Comparison of ENCODE assay signal across 13 cellular contexts in genomic region chr11:18319914-18320313, GRCh38. TPM values are rescaled to one million over a fixed set of nuclear protein-coding genes. Genes with fewer than 3 reads are reported as not detected.
DNase-seq lines count a peak whose midpoint lies in the region; ATAC-seq and TF ChIP-seq lines count a peak whose summit lies in the region.
"Had no signal": no experiment of that assay in that cellular context is flagged by ENCODE, and none has a peak within 500 bp of the region (broad histone marks: within the 10 kb centered on the region; RNA-seq: fewer than 3 reads in every experiment).

No MANE protein-coding gene starts in this region.

- H4K20me1 ChIP-seq in KMS-11 (ENCODE audit: insufficient read depth), result no peaks in the 10 kb centered on the region
- no peaks in the 10 kb centered on the region for H4K20me1 ChIP-seq in neural cell (ENCODE audit: insufficient read depth)

- H3K27ac Mint-ChIP-seq in CD8-positive, alpha-beta T cell, result peak overlapping the region; percentile 5
- peak overlapping the region; percentile 100 for H3K27ac Mint-ChIP-seq in MCF 10A (ENCODE audit: low read depth, unreplicated experiment)

- POLR2A ChIA-PET in CD8-positive, alpha-beta T cell (lab: Charles Lee), result interaction anchor here (0.6 to 3.5 kb wide), 4 partner anchors 20 to 207 kb away, joined by 3 to 57 read pairs (median 6); partner anchors contain the start of genes LDHA and TSG101
- POLR2A ChIA-PET in MCF 10A (lab: Yijun Ruan, JAX), result interaction anchor here (0.6 to 4.8 kb wide), 19 partner anchors 10 to 1731 kb away, joined by 3 to 239 read pairs (median 4); partner anchors contain the start of genes LDHA, SAA1, SPTY2D1 and TSG101

- H3F3A ChIP-seq in neural cell (ENCODE audit: insufficient read depth, low read length, poor library complexity, severe bottlenecking), result no peaks in the 10 kb centered on the region

- peaks cover 66% of the 10 kb centered on the region for H3K4me1 Mint-ChIP-seq in CD8-positive, alpha-beta T cell (ENCODE audit: low read depth)
- peaks cover 58% of the 10 kb centered on the region for H3K4me1 Mint-ChIP-seq in MCF 10A (ENCODE audit: insufficient read depth, unreplicated experiment)

- CTCF ChIA-PET in CD8-positive, alpha-beta T cell (lab: Charles Lee), result interaction anchor here (2.1 to 2.5 kb wide), 2 partner anchors 15 to 75 kb away, joined by 4 to 11 read pairs; partner anchors contain the start of gene LDHA
- CTCF ChIA-PET in MCF 10A (lab: Yijun Ruan, JAX), result interaction anchor here (0.8 to 2.0 kb wide), 7 partner anchors 9 to 204 kb away, joined by 3 to 10 read pairs (median 5); no protein-coding TSS in a partner anchor

- ATAC-seq in CD8-positive, alpha-beta T cell, result no peak
- ATAC-seq in HG02970 (IDR thresholded peaks at IDR 0.05; ENCODE audit: low FRiP score, unreplicated experiment) (no peak), HG03442 (IDR thresholded peaks at IDR 0.05; ENCODE audit: unreplicated experiment) (no peak)

- no peaks in the 10 kb centered on the region for H3K9me3 Mint-ChIP-seq in CD8-positive, alpha-beta T cell
- no peaks in the 10 kb centered on the region for H3K9me3 Mint-ChIP-seq in MCF 10A (ENCODE audit: unreplicated experiment)

- H3K79me2 ChIP-seq in KMS-11 (ENCODE audit: insufficient read depth, low read depth) (peaks cover 58% of the 10 kb centered on the region), neural cell (replicated peaks; ENCODE audit: insufficient read depth, low read length) (peaks cover 51% of the 10 kb centered on the region)

- H3K27ac ChIP-seq in CD8-positive, alpha-beta T cell (ENCODE audit: low read depth, low read length), result no peak overlapping the region
- H3K27ac ChIP-seq in KMS-11 (no peak overlapping the region), neural cell (ENCODE audit: low read length) (no peak overlapping the region)

- no peak for TF ChIP-seq EP300 in neural cell (conservative IDR thresholded peaks at IDR 0.05; ENCODE audit: poor library complexity, severe bottlenecking)

- no peaks in the 10 kb centered on the region for H3K27me3 ChIP-seq in CD8-positive, alpha-beta T cell (ENCODE audit: insufficient read depth, low read length)
- H3K27me3 ChIP-seq in KMS-11 (ENCODE audit: insufficient read depth, low read depth), result no peaks in the 10 kb centered on the region
- no peaks in the 10 kb centered on the region for H3K27me3 ChIP-seq in neural cell (ENCODE audit: insufficient read depth, low read depth, low read length)

- in situ Hi-C loops in ACHN (cut with HindIII; ENCODE audit: low pct_ligation_motif_present, low pct_unique_long_range_greater_than_20kb, low sequenced_read_pairs), result no loop called here

- H3K36me3 Mint-ChIP-seq in CD8-positive, alpha-beta T cell, result peaks cover 35% of the 10 kb centered on the region
- peaks cover 41% of the 10 kb centered on the region for H3K36me3 Mint-ChIP-seq in MCF 10A (ENCODE audit: insufficient read depth, unreplicated experiment)

- intact Hi-C loops in CD8-positive, alpha-beta T cell (cut with DNase I, micrococcal nuclease), result loop anchor here (5.0 to 10.0 kb wide), 7 partner anchors 213 to 1583 kb away; partner anchors contain the start of genes PIK3C2A (in 2 of the 2), RPS13 (in 2 of the 2), SAAL1 (in 2 of the 2) and C11orf58 (in 1 of the 2)
- intact Hi-C loops in MCF 10A (cut with micrococcal nuclease), result loop anchor here (10.0 kb wide), 1 partner anchor 205 kb away; the partner anchor contains the start of gene TSG101

- peak overlapping the region; percentile 98; the same call in 1 of the 2 replicates for H3K4me2 ChIP-seq in KMS-11
- no peak overlapping the region for H3K4me2 ChIP-seq in neural cell (ENCODE audit: low read length)

- no peak overlapping the region for H2AFZ ChIP-seq in KMS-11 (ENCODE audit: low read depth)
- no peak overlapping the region for H2AFZ ChIP-seq in neural cell (ENCODE audit: low read depth, low read length)

- H3K36me3 ChIP-seq in CD8-positive, alpha-beta T cell (ENCODE audit: insufficient read depth, low read length), result no peaks in the 10 kb centered on the region
- H3K36me3 ChIP-seq in KMS-11 (ENCODE audit: insufficient read depth) (no peaks in the 10 kb centered on the region), neural cell (ENCODE audit: insufficient read depth, low read length) (no peaks in the 10 kb centered on the region)

- H3K4me3 Mint-ChIP-seq in CD8-positive, alpha-beta T cell, result peak overlapping the region; percentile 6
- peak overlapping the region; percentile 92 for H3K4me3 Mint-ChIP-seq in MCF 10A (ENCODE audit: unreplicated experiment)

- peaks cover 41% of the 10 kb centered on the region for H3K4me1 ChIP-seq in CD8-positive, alpha-beta T cell (ENCODE audit: insufficient read depth, low read length)
- peaks cover 39% of the 10 kb centered on the region for H3K4me1 ChIP-seq in KMS-11 (ENCODE audit: low read depth, poor library complexity, severe bottlenecking)

- H3K9me3 ChIP-seq in CD8-positive, alpha-beta T cell (ENCODE audit: low read length), result no peaks in the 10 kb centered on the region
- no peaks in the 10 kb centered on the region for H3K9me3 ChIP-seq in neural cell (ENCODE audit: low read length)

- no TSS peak for BruUV-seq in MCF 10A (replicated peaks; lab: Mats Ljungman, UMichigan)

- H3K27me3 Mint-ChIP-seq in CD8-positive, alpha-beta T cell (ENCODE audit: low read depth), result no peaks in the 10 kb centered on the region
- no peaks in the 10 kb centered on the region for H3K27me3 Mint-ChIP-seq in MCF 10A (ENCODE audit: insufficient read depth, unreplicated experiment)

- TF ChIP-seq CTCF in CD8-positive, alpha-beta T cell (IDR thresholded peaks at IDR 0.05), result no peak
- no peak for TF ChIP-seq CTCF in KMS-11 (conservative IDR thresholded peaks at IDR 0.05; ENCODE audit: low read depth, low read length)
- no peak for TF ChIP-seq CTCF in MCF 10A (IDR thresholded peaks at IDR 0.05; ENCODE audit: unreplicated experiment)
- no peak for TF ChIP-seq CTCF in neural cell (IDR thresholded peaks at IDR 0.05; ENCODE audit: poor library complexity, severe bottlenecking)

- H3K9ac ChIP-seq in KMS-11 (no peak overlapping the region), neural cell (ENCODE audit: low read length) (no peak overlapping the region)

- DNase-seq in CD8-positive, alpha-beta T cell, result no peak
- no peak for DNase-seq in MCF 10A (ENCODE audit: unreplicated experiment)
- DNase-seq in ACHN, result no peak
- DNase-seq in AG08395 (ENCODE audit: low spot score), result no peak
- DNase-seq: activated CD4-positive, CD25-positive, alpha-beta regulatory T cell; amniotic stem cell; DMS153; NCI-H2171 treated with DMSO at 0.1 percent for 48 hours; stimulated activated naive CD4-positive, alpha-beta T cell treated with Interleukin-2 at 50 U/mL for 16 hours had no signal

- no peak for TF ChIP-seq RAD21 in neural cell (conservative IDR thresholded peaks at IDR 0.05)

- no peak overlapping the region for H3K4me3 ChIP-seq in CD8-positive, alpha-beta T cell (ENCODE audit: low read depth, low read length)
- no peak overlapping the region for H3K4me3 ChIP-seq in KMS-11 (IDR thresholded peaks at IDR 0.05; ENCODE audit: insufficient read depth, low read depth, low read length)
- H3K4me3 ChIP-seq in neural cell (ENCODE audit: low read length), result peak overlapping the region; percentile 73

- H3K9me2 ChIP-seq in neural cell (ENCODE audit: insufficient read depth, low read length), result no peaks in the 10 kb centered on the region

TF ChIP-seq in neural cell, 6 proteins besides CTCF, POLR2A, EP300 and RAD21:
- no peak for TF ChIP-seq MXI1 (conservative IDR thresholded peaks at IDR 0.05; ENCODE audit: poor library complexity, severe bottlenecking)
- no peak for TF ChIP-seq TAF1 (IDR thresholded peaks at IDR 0.05; ENCODE audit: low read depth)
- TF ChIP-seq SMC3 (conservative IDR thresholded peaks at IDR 0.05; ENCODE audit: poor library complexity), result no peak
- TF ChIP-seq POLR2AphosphoS5 (IDR thresholded peaks at IDR 0.05), result no peak
- TF ChIP-seq, protein P1, sequence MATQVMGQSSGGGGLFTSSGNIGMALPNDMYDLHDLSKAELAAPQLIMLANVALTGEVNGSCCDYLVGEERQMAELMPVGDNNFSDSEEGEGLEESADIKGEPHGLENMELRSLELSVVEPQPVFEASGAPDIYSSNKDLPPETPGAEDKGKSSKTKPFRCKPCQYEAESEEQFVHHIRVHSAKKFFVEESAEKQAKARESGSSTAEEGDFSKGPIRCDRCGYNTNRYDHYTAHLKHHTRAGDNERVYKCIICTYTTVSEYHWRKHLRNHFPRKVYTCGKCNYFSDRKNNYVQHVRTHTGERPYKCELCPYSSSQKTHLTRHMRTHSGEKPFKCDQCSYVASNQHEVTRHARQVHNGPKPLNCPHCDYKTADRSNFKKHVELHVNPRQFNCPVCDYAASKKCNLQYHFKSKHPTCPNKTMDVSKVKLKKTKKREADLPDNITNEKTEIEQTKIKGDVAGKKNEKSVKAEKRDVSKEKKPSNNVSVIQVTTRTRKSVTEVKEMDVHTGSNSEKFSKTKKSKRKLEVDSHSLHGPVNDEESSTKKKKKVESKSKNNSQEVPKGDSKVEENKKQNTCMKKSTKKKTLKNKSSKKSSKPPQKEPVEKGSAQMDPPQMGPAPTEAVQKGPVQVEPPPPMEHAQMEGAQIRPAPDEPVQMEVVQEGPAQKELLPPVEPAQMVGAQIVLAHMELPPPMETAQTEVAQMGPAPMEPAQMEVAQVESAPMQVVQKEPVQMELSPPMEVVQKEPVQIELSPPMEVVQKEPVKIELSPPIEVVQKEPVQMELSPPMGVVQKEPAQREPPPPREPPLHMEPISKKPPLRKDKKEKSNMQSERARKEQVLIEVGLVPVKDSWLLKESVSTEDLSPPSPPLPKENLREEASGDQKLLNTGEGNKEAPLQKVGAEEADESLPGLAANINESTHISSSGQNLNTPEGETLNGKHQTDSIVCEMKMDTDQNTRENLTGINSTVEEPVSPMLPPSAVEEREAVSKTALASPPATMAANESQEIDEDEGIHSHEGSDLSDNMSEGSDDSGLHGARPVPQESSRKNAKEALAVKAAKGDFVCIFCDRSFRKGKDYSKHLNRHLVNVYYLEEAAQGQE (IDR thresholded peaks at IDR 0.05; ENCODE audit: borderline replicate concordance), result no peak
- TF ChIP-seq EZH2 (IDR thresholded peaks at IDR 0.05; ENCODE audit: borderline replicate concordance, insufficient read depth, low read length, poor library complexity, severe bottlenecking), result no peak

RNA-seq across cellular contexts. Expression of gene HPS5, which starts 2.0 kb away (rescaled TPM):
- 10 to 100 TPM in 1 of 2 experiments, 1 to 10 TPM in 1; 9.9 to 12.6 TPM for total RNA-seq in CD8-positive, alpha-beta T cell
- total RNA-seq in MCF 10A (2022), result 23.6 and 31.8 TPM in 2 replicates
- 28.5 and 37.0 TPM in 2 replicates for polyA plus RNA-seq in neural cell
- polyA minus RNA-seq in neural cell, result 54.9 and 56.0 TPM in 2 replicates

RNA-seq across cellular contexts. Expression of gene GTF2H1, which starts 2.5 kb away (rescaled TPM):
- total RNA-seq in CD8-positive, alpha-beta T cell, result 10 to 100 TPM; 11.3 to 14.3 TPM
- 60.9 and 83.4 TPM in 2 replicates for total RNA-seq in MCF 10A (2022)
- polyA plus RNA-seq in neural cell, result 96.6 and 109 TPM in 2 replicates
- polyA minus RNA-seq in neural cell, result 98.1 and 122 TPM in 2 replicates

RNA-seq across cellular contexts. Expression of gene SAA1, which starts 53.9 kb away (rescaled TPM):
- not detected for total RNA-seq in CD8-positive, alpha-beta T cell
- total RNA-seq in MCF 10A (2022), result 45.5 and 55.7 TPM in 2 replicates
- polyA plus RNA-seq in neural cell, result not detected in 2 replicates
- not detected in 2 replicates for polyA minus RNA-seq in neural cell

Comparison
In these comparisons a context has a peak if more than half of its experiments do, and no peak if none do; other contexts are left out.
1. RNA of gene SAA1, which starts 53.9 kb away (total RNA-seq): 45.5 to 55.7 TPM in MCF 10A; not detected in CD8-positive, alpha-beta T cell; every median in the first group is over 10 times any median in the second.